In genomic region chr7:22823142-22823497, GRCh38 we compare ENCODE assay signal across 8 cellular contexts. TPM values are rescaled to one million over a fixed set of nuclear protein-coding genes. Genes with fewer than 3 reads are reported as not detected.
DNase-seq lines count a peak whose midpoint lies in the region; ATAC-seq and TF ChIP-seq lines count a peak whose summit lies in the region.

No MANE protein-coding gene starts in this region.

- dilution Hi-C loops in mammary epithelial cell (cut with HindIII; ENCODE audit: low sequenced_read_pairs) = no loop called here

- in situ Hi-C loops in mammary epithelial cell (cut with MboI; ENCODE audit: low sequenced_read_pairs in 2 of 2) = loop anchor here in 1 of 2 donors (10.0 kb wide), 1 partner anchor 232 kb away; no protein-coding TSS in a partner anchor

- no peak for TF ChIP-seq CTCF in BE2C (IDR thresholded peaks at IDR 0.05; ENCODE audit: low read depth, low read length)
- TF ChIP-seq CTCF in mammary epithelial cell (conservative IDR thresholded peaks at IDR 0.05 in 1 of 2, IDR thresholded peaks at IDR 0.05 in 1 of 2; ENCODE audit: extremely low read depth in 1 of 2, insufficient read depth in 1 of 2, low read depth in 1 of 2, low read length in 2 of 2) = no peak
- no peak for TF ChIP-seq CTCF in GM10248 (IDR thresholded peaks at IDR 0.05; ENCODE audit: control extremely low read depth, extremely low read depth, low read depth, missing control alignments)

- ATAC-seq in HG03095 (IDR thresholded peaks at IDR 0.05; ENCODE audit: unreplicated experiment) (peak; percentile 2), HG02623 (IDR thresholded peaks at IDR 0.05; ENCODE audit: unreplicated experiment) (no peak)

- H3K27ac ChIP-seq in mammary epithelial cell (ENCODE audit: insufficient read depth, low read depth, low read length) = peak overlapping the region; percentile 84
- H3K27ac ChIP-seq in muscle layer of colon (ENCODE audit: low read depth, low read length) = peak overlapping the region; percentile 85

- H3K36me3 ChIP-seq in BE2C (no peaks in the 10 kb centered on the region), mammary epithelial cell (ENCODE audit: insufficient read depth, low read length) (no peaks in the 10 kb centered on the region), muscle layer of colon (ENCODE audit: insufficient read depth, low read length) (no peaks in the 10 kb centered on the region)

- H3K27me3 ChIP-seq in BE2C (no peaks in the 10 kb centered on the region), mammary epithelial cell (ENCODE audit: insufficient read depth, low read length) (no peaks in the 10 kb centered on the region), muscle layer of colon (ENCODE audit: control insufficient read depth in 1 of 2, insufficient read depth in 2 of 2, low read length in 2 of 2) (no peaks in the 10 kb centered on the region)

- peak overlapping the region; percentile 95 for H3K4me3 ChIP-seq in BE2C (ENCODE audit: low read depth, low read length)
- peak overlapping the region; percentile 76 to 93 (median 88) for H3K4me3 ChIP-seq in mammary epithelial cell (replicated peaks in 1 of 3; ENCODE audit: insufficient read depth in 1 of 3, low read depth in 2 of 3, low read length in 3 of 3)
- peak overlapping the region; percentile 38 to 99 for H3K4me3 ChIP-seq in muscle layer of colon (ENCODE audit: low read depth in 1 of 2, low read length in 2 of 2)

- H3K9ac ChIP-seq in mammary epithelial cell (ENCODE audit: insufficient read depth, low read length) (peak overlapping the region; percentile 87), muscle layer of colon (ENCODE audit: low read length) (peak overlapping the region; percentile 97)

- H3K79me2 ChIP-seq in mammary epithelial cell (ENCODE audit: insufficient read depth, low read length) = peaks cover 42% of the 10 kb centered on the region

- no peak for DNase-seq in BE2C
- no peak for DNase-seq in mammary epithelial cell
- no peak for DNase-seq in cerebellar nuclear complex (lab: John Stamatoyannopoulos, UW)
- no peak for DNase-seq in GM10248 (ENCODE audit: extremely low spot score)
- DNase-seq in COLO829 (ENCODE audit: low spot score) = no peak

- 5% methylated on average over 3 of the region's 3 CpGs for WGBS in mammary epithelial cell (ENCODE audit: low coverage, missing lambda C conversion rate)

- H3K4me1 ChIP-seq in BE2C = no peaks in the 10 kb centered on the region
- peaks cover 18% of the 10 kb centered on the region for H3K4me1 ChIP-seq in mammary epithelial cell (ENCODE audit: insufficient read depth, low read length)
- peaks cover 16% of the 10 kb centered on the region for H3K4me1 ChIP-seq in muscle layer of colon (ENCODE audit: insufficient read depth, low read length)

- intact Hi-C loops in mammary epithelial cell (cut with micrococcal nuclease) = loop anchor here (2.0 kb wide), 1 partner anchor 190 kb away; no protein-coding TSS in a partner anchor

- no peaks in the 10 kb centered on the region for H4K20me1 ChIP-seq in mammary epithelial cell (ENCODE audit: insufficient read depth, low read length)

- no peaks in the 10 kb centered on the region for H3K9me3 ChIP-seq in BE2C
- H3K9me3 ChIP-seq in mammary epithelial cell (replicated peaks; ENCODE audit: insufficient read depth, low read length) = no peaks in the 10 kb centered on the region
- H3K9me3 ChIP-seq in muscle layer of colon (ENCODE audit: low read length) = no peaks in the 10 kb centered on the region

- BruUV-seq in mammary epithelial cell (replicated peaks; lab: Mats Ljungman, UMichigan) = TSS peak; percentile 60

- CTCF ChIA-PET in mammary epithelial cell (lab: Charles Lee; ENCODE audit: low non-redundant PET) = no interaction called here
- CTCF ChIA-PET in GM10248 (lab: Yijun Ruan, JAX) = interaction anchor here (1.2 to 5.9 kb wide), 5 partner anchors 8 to 231 kb away, joined by 3 to 39 read pairs (median 4); no protein-coding TSS in a partner anchor

- H3K4me2 ChIP-seq in mammary epithelial cell (ENCODE audit: insufficient read depth, low read depth, low read length) = peak overlapping the region; percentile 86

- peak overlapping the region; percentile 84 for H2AFZ ChIP-seq in mammary epithelial cell (ENCODE audit: low read depth, low read length)

- POLR2A ChIA-PET in GM10248 (lab: Yijun Ruan, JAX) = no interaction called here

RNA-seq across cellular contexts. Expression of gene TOMM7, which starts 0.5 kb away (rescaled TPM):
- polyA plus RNA-seq in BE2C (2012; ENCODE audit: insufficient read depth, insufficient read length, low read depth) = 1,027 TPM
- total RNA-seq in mammary epithelial cell = 100 to 1,000 TPM in 1 of 2 donors, 10 to 100 TPM in 1; 77.5 to 239 TPM
- polyA plus RNA-seq in mammary epithelial cell = 267 TPM
- 104 TPM for polyA minus RNA-seq in mammary epithelial cell
